ENCODE assay signal across 8 cellular contexts in genomic region chr10:4243651-4244050, GRCh38.
DNase-seq lines count a peak whose midpoint lies in the region; ATAC-seq, FAIRE-seq and TF ChIP-seq lines count a peak whose summit lies in the region.

No MANE protein-coding gene starts in this region.

- H3K14ac ChIP-seq in mesenchymal stem cell (ENCODE audit: low read length in 2 of 2), result no peak overlapping the region

- H3K27me3 ChIP-seq in HUES64 (ENCODE audit: insufficient read depth, low read length) (no peaks in the 10 kb centered on the region), mammary epithelial cell (ENCODE audit: insufficient read depth, low read length) (no peaks in the 10 kb centered on the region), mesenchymal stem cell (ENCODE audit: control insufficient read depth in 1 of 2, insufficient read depth in 1 of 2, low read length in 2 of 2) (no peaks in the 10 kb centered on the region)

- dilution Hi-C loops in mammary epithelial cell (cut with HindIII; ENCODE audit: low sequenced_read_pairs), result loop anchor here (10.0 kb wide), 2 partner anchors 439 to 521 kb away; no protein-coding TSS in a partner anchor

- no peaks in the 10 kb centered on the region for H3K9me3 ChIP-seq in A549
- H3K9me3 ChIP-seq in HUES64 (ENCODE audit: insufficient read depth, low read depth, low read length), result no peaks in the 10 kb centered on the region
- no peaks in the 10 kb centered on the region for H3K9me3 ChIP-seq in mammary epithelial cell (replicated peaks; ENCODE audit: insufficient read depth, low read length)
- H3K9me3 ChIP-seq in mesenchymal stem cell (ENCODE audit: control insufficient read depth, low read length), result no peaks in the 10 kb centered on the region

- no peak overlapping the region for H2AFZ ChIP-seq in mammary epithelial cell (ENCODE audit: low read depth, low read length)
- H2AFZ ChIP-seq in mesenchymal stem cell (ENCODE audit: low read depth, low read length), result no peak overlapping the region

- TF ChIP-seq POLR2A in A549 (IDR thresholded peaks at IDR 0.05; ENCODE audit: low read length), result no peak

- H2BK120ac ChIP-seq in mesenchymal stem cell (ENCODE audit: low read depth, low read length), result no peak overlapping the region

- no peak overlapping the region for H3K9ac ChIP-seq in HUES64 (ENCODE audit: low read depth, low read length)
- peak overlapping the region; percentile 97 for H3K9ac ChIP-seq in mammary epithelial cell (ENCODE audit: insufficient read depth, low read length)
- peak overlapping the region; percentile 96 for H3K9ac ChIP-seq in mesenchymal stem cell (ENCODE audit: low read length)

- H3K27me3 Mint-ChIP-seq in glutamatergic neuron (ENCODE audit: unreplicated experiment), result no peaks in the 10 kb centered on the region

- no TSS peak for BruUV-seq in mammary epithelial cell (replicated peaks; lab: Mats Ljungman, UMichigan)

- POLR2A ChIA-PET in A549 (lab: Yijun Ruan, JAX), result interaction anchor here (0.5 kb wide), 1 partner anchor 198 kb away, joined by 4 read pairs; no protein-coding TSS in a partner anchor

- H3K36me3 ChIP-seq in HUES64 (ENCODE audit: insufficient read depth, low read length) (no peaks in the 10 kb centered on the region), mammary epithelial cell (ENCODE audit: insufficient read depth, low read length) (no peaks in the 10 kb centered on the region), mesenchymal stem cell (ENCODE audit: control insufficient read depth in 1 of 2, insufficient read depth in 2 of 2, low read depth in 1 of 2, low read length in 2 of 2) (no peaks in the 10 kb centered on the region)

- H3K27ac ChIP-seq in A549, result no peak overlapping the region; a peak in 1 of 6 replicates
- 0 out of 2 replicates have a peak overlapping the region, but pooled peaks have one; percentile 14 for H3K27ac ChIP-seq in HUES64 (ENCODE audit: low read depth, low read length)
- H3K27ac ChIP-seq in mammary epithelial cell (ENCODE audit: insufficient read depth, low read depth, low read length), result peak overlapping the region; percentile 97
- H3K27ac ChIP-seq in mesenchymal stem cell (ENCODE audit: low read length, poor library complexity, severe bottlenecking), result peak overlapping the region; percentile 95

- no peak for TF ChIP-seq RAD21 in A549 (conservative IDR thresholded peaks at IDR 0.05 in 1 of 2, IDR thresholded peaks at IDR 0.05 in 1 of 2)

- H3K23ac ChIP-seq in mesenchymal stem cell (ENCODE audit: low read length in 2 of 2), result no peak overlapping the region

- TF ChIP-seq EP300 in A549 (IDR thresholded peaks at IDR 0.05), result no peak

- no peak overlapping the region for H3K18ac ChIP-seq in mesenchymal stem cell (ENCODE audit: low read depth in 1 of 2, low read length in 2 of 2)

- peak; percentile 63 for FAIRE-seq in A549 (lab: Jason Lieb, UNC)

- H3K4me3 Mint-ChIP-seq in glutamatergic neuron (ENCODE audit: unreplicated experiment), result no peak overlapping the region

- H2AK5ac ChIP-seq in mesenchymal stem cell (ENCODE audit: low read length, severe bottlenecking), result no peak overlapping the region

- no peak overlapping the region for H4K91ac ChIP-seq in mesenchymal stem cell (ENCODE audit: low read length)

- no peak overlapping the region for H2BK5ac ChIP-seq in mesenchymal stem cell (ENCODE audit: low read depth, low read length, poor library complexity, severe bottlenecking)

- no peak overlapping the region for H3K27ac Mint-ChIP-seq in glutamatergic neuron (ENCODE audit: unreplicated experiment)

- no peaks in the 10 kb centered on the region for H4K20me1 ChIP-seq in mammary epithelial cell (ENCODE audit: insufficient read depth, low read length)

- CTCF ChIA-PET in A549 (lab: Yijun Ruan, JAX) (interaction anchor here (0.7 kb wide), 1 partner anchor 548 kb away, joined by 3 read pairs; no protein-coding TSS in a partner anchor), mammary epithelial cell (lab: Charles Lee; ENCODE audit: low non-redundant PET) (interaction anchor here (0.6 kb wide), 1 partner anchor 101 kb away, joined by 3 read pairs; no protein-coding TSS in a partner anchor)

- H3K4ac ChIP-seq in mesenchymal stem cell (ENCODE audit: low read depth in 1 of 2, low read length in 2 of 2), result no peak overlapping the region

- H4K8ac ChIP-seq in mesenchymal stem cell (ENCODE audit: low read length), result no peak overlapping the region

- TF ChIP-seq CTCF in A549 (IDR thresholded peaks at IDR 0.05), result no peak
- no peak for TF ChIP-seq CTCF in mammary epithelial cell (conservative IDR thresholded peaks at IDR 0.05 in 1 of 2, IDR thresholded peaks at IDR 0.05 in 1 of 2; ENCODE audit: extremely low read depth in 1 of 2, insufficient read depth in 1 of 2, low read depth in 1 of 2, low read length in 2 of 2)
- no peak for TF ChIP-seq CTCF in glutamatergic neuron (IDR thresholded peaks at IDR 0.05; ENCODE audit: partially characterized antibody, unreplicated experiment)

- WGBS in A549 (ENCODE audit: missing lambda C conversion rate), result 13% methylated on average over 1 of the region's 1 CpG
- WGBS in HUES64, result no CpG with 5 or more reads among the region's 1 CpG
- WGBS in mammary epithelial cell (ENCODE audit: low coverage, missing lambda C conversion rate), result 0% methylated on average over 1 of the region's 1 CpG
- WGBS in mesenchymal stem cell, result no CpG with 5 or more reads among the region's 1 CpG

- H3K4me2 ChIP-seq in A549 (peak overlapping the region; percentile 59), mammary epithelial cell (ENCODE audit: insufficient read depth, low read depth, low read length) (peak overlapping the region; percentile 77), mesenchymal stem cell (ENCODE audit: low read length, poor library complexity, severe bottlenecking) (no peak overlapping the region)

- H3K4me1 Mint-ChIP-seq in glutamatergic neuron (ENCODE audit: low read depth, unreplicated experiment), result peaks cover 3% of the 10 kb centered on the region

- H3K4me3 ChIP-seq in A549, result no peak overlapping the region
- no peak overlapping the region for H3K4me3 ChIP-seq in HUES64 (ENCODE audit: low read length)
- peak overlapping the region; percentile 27 to 51 (median 46) for H3K4me3 ChIP-seq in mammary epithelial cell (replicated peaks in 1 of 3; ENCODE audit: insufficient read depth in 1 of 3, low read depth in 2 of 3, low read length in 3 of 3)
- peak overlapping the region in 1 of 2 experiments; percentile 71 for H3K4me3 ChIP-seq in mesenchymal stem cell (ENCODE audit: insufficient read depth in 1 of 2, low read depth in 1 of 2, low read length in 2 of 2)

- no peaks in the 10 kb centered on the region for H3K36me3 Mint-ChIP-seq in glutamatergic neuron (ENCODE audit: unreplicated experiment)

- peaks cover 2% of the 10 kb centered on the region for H3K9me3 Mint-ChIP-seq in glutamatergic neuron (ENCODE audit: unreplicated experiment)

- DNase-seq in A549 (ENCODE audit: low read depth in 1 of 2, low spot score in 1 of 2) (peak; percentile 33 to 61), mammary epithelial cell (peak; percentile 93), mesenchymal stem cell (peak; percentile 97), NCI-H2227 (lab: John Stamatoyannopoulos, UW; ENCODE audit: unreplicated experiment) (no peak), glutamatergic neuron (no peak)
- DNase-seq in stimulated activated naive CD4-positive, alpha-beta T cell (lab: John Stamatoyannopoulos, UW), result no peak

- H2BK12ac ChIP-seq in mesenchymal stem cell (ENCODE audit: low read length in 2 of 2), result no peak overlapping the region

- peaks cover 30% of the 10 kb centered on the region for H3K4me1 ChIP-seq in A549
- peaks cover 44% of the 10 kb centered on the region for H3K4me1 ChIP-seq in HUES64 (ENCODE audit: insufficient read depth, low read length)
- peaks cover 57% of the 10 kb centered on the region for H3K4me1 ChIP-seq in mammary epithelial cell (ENCODE audit: insufficient read depth, low read length)
- H3K4me1 ChIP-seq in mesenchymal stem cell (ENCODE audit: control insufficient read depth, insufficient read depth, low read depth, low read length), result peaks cover 2% of the 10 kb centered on the region

- H2BK15ac ChIP-seq in mesenchymal stem cell (ENCODE audit: low read depth, poor library complexity, severe bottlenecking), result no peak overlapping the region

- H3K79me2 ChIP-seq in mammary epithelial cell (ENCODE audit: insufficient read depth, low read length), result no peaks in the 10 kb centered on the region

- ATAC-seq in A549 (peak; percentile 81 to 89), GM21526 (IDR thresholded peaks at IDR 0.05; ENCODE audit: low FRiP score, unreplicated experiment) (no peak)

- in situ Hi-C loops in mammary epithelial cell (cut with MboI; ENCODE audit: low sequenced_read_pairs in 2 of 2), result loop anchor here in 1 of 2 donors (10.0 kb wide), 1 partner anchor 459 kb away; the partner anchor contains the start of gene KLF6

- no peaks in the 10 kb centered on the region for H3K79me1 ChIP-seq in mesenchymal stem cell (replicated peaks; ENCODE audit: low read length, poor library complexity, severe bottlenecking)

- intact Hi-C loops in mammary epithelial cell (cut with micrococcal nuclease), result loop anchor here (2.0 to 5.0 kb wide), 10 partner anchors 27 to 523 kb away; no protein-coding TSS in a partner anchor

TF ChIP-seq in A549, 52 proteins besides CTCF, POLR2A, EP300 and RAD21:
- TF ChIP-seq FOSL2 (IDR thresholded peaks at IDR 0.05) (peak; percentile 72), FOSL2 (CRISPR knock-in tag; IDR thresholded peaks at IDR 0.05) (peak; percentile 87), EHMT2 (IDR thresholded peaks at IDR 0.05; ENCODE audit: low read depth) (no peak), TP53 (CRISPR knock-in tag; IDR thresholded peaks at IDR 0.05) (no peak), ATOH8 (CRISPR knock-in tag; IDR thresholded peaks at IDR 0.05; ENCODE audit: low read depth) (no peak), RARB (CRISPR knock-in tag; IDR thresholded peaks at IDR 0.05) (no peak), NFE2L2 (conservative IDR thresholded peaks at IDR 0.05; ENCODE audit: low read length) (no peak), CEBPB (IDR thresholded peaks at IDR 0.05) (peak in 1 of 2 experiments; percentile 13; a peak in 1 of 4 replicates), HOXB5 (CRISPR knock-in tag; IDR thresholded peaks at IDR 0.05) (no peak), JUNB (IDR thresholded peaks at IDR 0.05) (peak; percentile 74), HOXA7 (CRISPR knock-in tag; IDR thresholded peaks at IDR 0.05) (no peak), E2F6 (IDR thresholded peaks at IDR 0.05; ENCODE audit: borderline replicate concordance, low read depth) (no peak)
TF ChIP-seq in A549: peak in this region for 3.

Comparison
In these comparisons a context has a peak if more than half of its experiments do, and no peak if none do; other contexts are left out.
1. DNase-seq: peak in A549 (2 of 2), mammary epithelial cell (single experiment) and mesenchymal stem cell (single experiment); none in NCI-H2227 (single experiment), stimulated activated naive CD4-positive, alpha-beta T cell (0 of 6) and glutamatergic neuron (single experiment).
2. H3K27ac ChIP-seq: peak in HUES64 (single experiment), mammary epithelial cell (single experiment) and mesenchymal stem cell (single experiment); none in A549 (0 of 2).
3. H3K4me3 ChIP-seq: peak in mammary epithelial cell (3 of 3); none in A549 (single experiment) and HUES64 (single experiment).